In genomic region chr16:49333268-49333597, GRCh38 we compare ENCODE assay signal across 2 cellular contexts.
TF ChIP-seq lines count a peak whose summit lies in the region.

No MANE protein-coding gene starts in this region.

TF ChIP-seq in GM23338, 12 proteins besides CTCF, POLR2A, EP300 and RAD21:
- TF ChIP-seq NANOG (IDR thresholded peaks at IDR 0.05; ENCODE audit: borderline replicate concordance) = no peak
- no peak for TF ChIP-seq ZNF331 (CRISPR knock-in tag; IDR thresholded peaks at IDR 0.05; ENCODE audit: low read depth)
- no peak for TF ChIP-seq POLR2AphosphoS5 (IDR thresholded peaks at IDR 0.05; ENCODE audit: low read depth)
- TF ChIP-seq REST (IDR thresholded peaks at IDR 0.05; ENCODE audit: unreplicated experiment) = no peak
- TF ChIP-seq STAT1 (IDR thresholded peaks at IDR 0.05; ENCODE audit: unreplicated experiment) = no peak
- TF ChIP-seq ETS1 (IDR thresholded peaks at IDR 0.05) = no peak
- TF ChIP-seq EZH2 (IDR thresholded peaks at IDR 0.05; ENCODE audit: low read depth, unreplicated experiment) = no peak

TF ChIP-seq in H1, 55 proteins besides CTCF, POLR2A, EP300 and RAD21:
- TF ChIP-seq KDM5A (IDR thresholded peaks at IDR 0.05; ENCODE audit: low read length) = no peak
- peak; percentile 7; the same call in 1 of the 2 replicates for TF ChIP-seq KDM1A (IDR thresholded peaks at IDR 0.05; ENCODE audit: borderline replicate concordance, low read length)
